9 cellular contexts compared by ENCODE assay signal in the genomic region with DNA sequence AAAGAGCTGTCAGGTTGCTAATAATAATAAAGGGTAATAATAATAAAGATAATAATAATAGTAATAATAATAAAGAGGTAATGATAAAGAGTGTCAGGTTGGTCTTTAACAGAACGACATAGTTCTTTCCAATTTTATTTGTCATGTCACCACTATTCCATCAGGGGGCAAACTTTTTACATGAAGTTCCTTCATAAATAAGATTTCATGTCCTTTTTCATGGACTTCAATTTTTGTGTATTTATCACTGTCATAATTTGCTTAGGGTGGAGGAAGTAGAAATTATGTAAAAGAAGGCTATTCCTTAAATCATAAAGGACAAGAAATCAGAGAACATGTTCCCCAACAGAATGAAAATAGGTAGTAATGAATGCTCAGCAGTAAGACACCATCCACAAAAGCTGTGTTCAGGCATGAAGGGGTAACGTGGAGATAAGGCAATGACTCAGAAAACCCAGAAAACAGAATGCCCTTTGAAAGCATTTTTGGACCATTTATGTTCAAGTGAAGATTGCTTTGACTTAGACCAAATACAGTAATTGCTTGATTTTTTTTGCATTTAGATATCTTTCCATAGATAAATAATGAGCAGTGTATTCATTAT.
DNase-seq lines count a peak whose midpoint lies in the region; ATAC-seq, FAIRE-seq and TF ChIP-seq lines count a peak whose summit lies in the region.
"Had no signal": no experiment of that assay in that cellular context is flagged by ENCODE, and none has a peak within 500 bp of the region (broad histone marks: within the 10 kb centered on the region; RNA-seq: fewer than 3 reads in every experiment).

No MANE protein-coding gene starts in this region.

- no peak for TF ChIP-seq EP300 in HepG2 (IDR thresholded peaks at IDR 0.05; ENCODE audit: low read depth in 2 of 2, low read length in 2 of 2)
- TF ChIP-seq EP300 in HepG2 (CRISPR knock-in tag; IDR thresholded peaks at IDR 0.05; ENCODE audit: borderline replicate concordance), result no peak

- peaks cover 3% of the 10 kb centered on the region for H3K27me3 Mint-ChIP-seq in activated CD8-positive, alpha-beta T cell treated with anti-CD3 and anti-CD28 coated beads for 36 hours
- peaks cover 7% of the 10 kb centered on the region for H3K27me3 Mint-ChIP-seq in activated CD8-positive, alpha-beta T cell treated with anti-CD3 and anti-CD28 coated beads, Interleukin-2, amount 10 ng/mL, durations not matched to agents 7 days and 5 days (ENCODE audit: low read depth)
- H3K27me3 Mint-ChIP-seq: activated naive CD4-positive, alpha-beta T cell treated with anti-CD3 and anti-CD28 coated beads, Interleukin-2, amount 50 U/mL, for 24 hours had no signal

- CTCF ChIA-PET in activated CD8-positive, alpha-beta T cell treated with anti-CD3 and anti-CD28 coated beads for 36 hours (lab: Charles Lee), result interaction anchor here (1.0 to 2.8 kb wide), 9 partner anchors 11 to 358 kb away, joined by 3 to 13 read pairs (median 3); no protein-coding TSS in a partner anchor
- CTCF ChIA-PET in activated CD8-positive, alpha-beta T cell treated with anti-CD3 and anti-CD28 coated beads, Interleukin-2, amount 10 ng/mL, durations not matched to agents 7 days and 5 days (lab: Charles Lee), result interaction anchor here (0.7 to 3.1 kb wide), 9 partner anchors 9 to 530 kb away, joined by 3 to 12 read pairs (median 4); no protein-coding TSS in a partner anchor
- CTCF ChIA-PET in HepG2 (lab: Yijun Ruan, JAX; ENCODE audit: low intra/inter-chr PET ratio, low total read pairs), result interaction anchor here (0.8 to 2.6 kb wide), 3 partner anchors 11 to 530 kb away, joined by 3 to 20 read pairs (median 4); no protein-coding TSS in a partner anchor

- in situ Hi-C loops in HepG2 (cut with HindIII; ENCODE audit: extremely low pct_ligation_motif_present, low pct_unique_long_range_greater_than_20kb), result no loop called here

- no TSS peak for BruUV-seq in HepG2 (replicated peaks; lab: Mats Ljungman, UMichigan)

- no peak overlapping the region for H3K27ac Mint-ChIP-seq in activated CD8-positive, alpha-beta T cell treated with anti-CD3 and anti-CD28 coated beads for 36 hours
- no peak overlapping the region for H3K27ac Mint-ChIP-seq in activated CD8-positive, alpha-beta T cell treated with anti-CD3 and anti-CD28 coated beads, Interleukin-2, amount 10 ng/mL, durations not matched to agents 7 days and 5 days
- H3K27ac Mint-ChIP-seq: activated naive CD4-positive, alpha-beta T cell treated with anti-CD3 and anti-CD28 coated beads, Interleukin-2, amount 50 U/mL, for 24 hours had no signal

- H2AFZ ChIP-seq in HepG2 (ENCODE audit: low read length), result no peak overlapping the region

- TF ChIP-seq CTCF in activated CD8-positive, alpha-beta T cell treated with anti-CD3 and anti-CD28 coated beads for 36 hours (IDR thresholded peaks at IDR 0.05), result peak; percentile 58
- TF ChIP-seq CTCF in cardiac fibroblast (IDR thresholded peaks at IDR 0.05; ENCODE audit: low read depth, low read length) (peak; percentile 46), HepG2 (CRISPR knock-in tag; IDR thresholded peaks at IDR 0.05) (peak; percentile 52)

- H3K4me3 Mint-ChIP-seq in activated CD8-positive, alpha-beta T cell treated with anti-CD3 and anti-CD28 coated beads for 36 hours, result no peak overlapping the region
- no peak overlapping the region for H3K4me3 Mint-ChIP-seq in activated CD8-positive, alpha-beta T cell treated with anti-CD3 and anti-CD28 coated beads, Interleukin-2, amount 10 ng/mL, durations not matched to agents 7 days and 5 days
- H3K4me3 Mint-ChIP-seq: activated naive CD4-positive, alpha-beta T cell treated with anti-CD3 and anti-CD28 coated beads, Interleukin-2, amount 50 U/mL, for 24 hours had no signal

- no peaks in the 10 kb centered on the region for H3K27me3 ChIP-seq in HepG2 (ENCODE audit: control insufficient read depth in 1 of 2, insufficient read depth in 2 of 2, low read length in 2 of 2)

- no peaks in the 10 kb centered on the region for H3K9me3 ChIP-seq in HepG2 (ENCODE audit: low read length)

- H3K27ac ChIP-seq in HepG2 (ENCODE audit: extremely low read length, insufficient read depth, low read length), result no peak overlapping the region

- TF ChIP-seq RAD21 in HepG2 (CRISPR knock-in tag; IDR thresholded peaks at IDR 0.05), result no peak

- H3K79me2 ChIP-seq in HepG2 (ENCODE audit: insufficient read depth, low read length), result no peaks in the 10 kb centered on the region

- FAIRE-seq in HepG2 (lab: Jason Lieb, UNC), result peak; percentile 44

- intact Hi-C loops in activated CD8-positive, alpha-beta T cell treated with anti-CD3 and anti-CD28 coated beads for 36 hours (cut with micrococcal nuclease), result no loop called here
- intact Hi-C loops in HepG2 (cut with micrococcal nuclease; ENCODE audit: unreplicated experiment), result loop anchor here (1.0 to 5.0 kb wide), 4 partner anchors 73 to 530 kb away; a partner anchor contains a TSS

- WGBS in HepG2 (ENCODE audit: low lambda C conversion rate), result 5% methylated on average over 2 of the region's 2 CpGs

- H3K9ac ChIP-seq in HepG2 (ENCODE audit: insufficient read depth, low read depth, low read length), result no peak overlapping the region

- no peaks in the 10 kb centered on the region for H3K9me3 Mint-ChIP-seq in activated CD8-positive, alpha-beta T cell treated with anti-CD3 and anti-CD28 coated beads for 36 hours
- H3K9me3 Mint-ChIP-seq in activated CD8-positive, alpha-beta T cell treated with anti-CD3 and anti-CD28 coated beads, Interleukin-2, amount 10 ng/mL, durations not matched to agents 7 days and 5 days (ENCODE audit: insufficient read depth), result no peaks in the 10 kb centered on the region
- H3K9me3 Mint-ChIP-seq: activated naive CD4-positive, alpha-beta T cell treated with anti-CD3 and anti-CD28 coated beads, Interleukin-2, amount 50 U/mL, for 24 hours had no signal

- H3K4me2 ChIP-seq in HepG2 (ENCODE audit: low read depth, low read length), result no peak overlapping the region

- no peak for TF ChIP-seq POLR2A in HepG2 (IDR thresholded peaks at IDR 0.05; ENCODE audit: insufficient read depth in 1 of 2, low read depth in 2 of 2, low read length in 2 of 2)

- H3K4me1 Mint-ChIP-seq in activated CD8-positive, alpha-beta T cell treated with anti-CD3 and anti-CD28 coated beads for 36 hours (ENCODE audit: low read depth), result no peaks in the 10 kb centered on the region
- H3K4me1 Mint-ChIP-seq in activated CD8-positive, alpha-beta T cell treated with anti-CD3 and anti-CD28 coated beads, Interleukin-2, amount 10 ng/mL, durations not matched to agents 7 days and 5 days (ENCODE audit: low read depth), result no peaks in the 10 kb centered on the region

- H3K36me3 Mint-ChIP-seq in activated CD8-positive, alpha-beta T cell treated with anti-CD3 and anti-CD28 coated beads for 36 hours (ENCODE audit: low read depth), result no peaks in the 10 kb centered on the region
- H3K36me3 Mint-ChIP-seq in activated CD8-positive, alpha-beta T cell treated with anti-CD3 and anti-CD28 coated beads, Interleukin-2, amount 10 ng/mL, durations not matched to agents 7 days and 5 days (ENCODE audit: low read depth), result no peaks in the 10 kb centered on the region
- H3K36me3 Mint-ChIP-seq: activated naive CD4-positive, alpha-beta T cell treated with anti-CD3 and anti-CD28 coated beads, Interleukin-2, amount 50 U/mL, for 24 hours had no signal

- H3K4me3 ChIP-seq in cardiac fibroblast (replicated peaks in 1 of 2; ENCODE audit: low read depth in 2 of 2, low read length in 2 of 2) (no peak overlapping the region), HepG2 (replicated peaks in 1 of 3; ENCODE audit: insufficient read depth in 1 of 3, low read depth in 2 of 3, low read length in 3 of 3) (no peak overlapping the region)

- no peaks in the 10 kb centered on the region for H4K20me1 ChIP-seq in HepG2 (ENCODE audit: insufficient read depth, low read length)

- peak; percentile 45 for ATAC-seq in activated CD8-positive, alpha-beta T cell treated with anti-CD3 and anti-CD28 coated beads for 36 hours
- no peak for ATAC-seq in activated CD8-positive, alpha-beta T cell treated with anti-CD3 and anti-CD28 coated beads, Interleukin-2, amount 10 ng/mL, durations not matched to agents 7 days and 5 days
- no peak for ATAC-seq in HepG2
- ATAC-seq in HG02588 (IDR thresholded peaks at IDR 0.05; ENCODE audit: unreplicated experiment), result no peak
- ATAC-seq in HG02970 (IDR thresholded peaks at IDR 0.05; ENCODE audit: low FRiP score, unreplicated experiment), result no peak

- POLR2A ChIA-PET in activated CD8-positive, alpha-beta T cell treated with anti-CD3 and anti-CD28 coated beads for 36 hours (lab: Charles Lee), result no interaction called here
- POLR2A ChIA-PET in activated CD8-positive, alpha-beta T cell treated with anti-CD3 and anti-CD28 coated beads, Interleukin-2, amount 10 ng/mL, durations not matched to agents 7 days and 5 days (lab: Charles Lee), result no interaction called here
- POLR2A ChIA-PET in HepG2 (lab: Yijun Ruan, JAX), result interaction anchor here (1.6 kb wide), 1 partner anchor 73 kb away, joined by 6 read pairs; a partner anchor contains a TSS

- DNase-seq in activated CD8-positive, alpha-beta T cell treated with anti-CD3 and anti-CD28 coated beads for 36 hours, result no peak
- no peak for DNase-seq in activated CD8-positive, alpha-beta T cell treated with anti-CD3 and anti-CD28 coated beads, Interleukin-2, amount 10 ng/mL, durations not matched to agents 7 days and 5 days
- DNase-seq in NCI-H1092 treated with DMSO at 0.1 percent for 48 hours (lab: John Stamatoyannopoulos, UW) (peak; percentile 28), cardiac fibroblast (ENCODE audit: low read depth in 2 of 2) (peak; percentile 71 to 72), HepG2 (ENCODE audit: low spot score) (peak; percentile 30), NCI-H146 (lab: John Stamatoyannopoulos, UW) (no peak)

- peaks cover 12% of the 10 kb centered on the region for H3K4me1 ChIP-seq in HepG2 (ENCODE audit: insufficient read depth, low read length)

- no peaks in the 10 kb centered on the region for H3K36me3 ChIP-seq in HepG2 (replicated peaks in 1 of 2; ENCODE audit: control insufficient read depth in 1 of 2, insufficient read depth in 2 of 2, low read length in 2 of 2)

TF ChIP-seq in HepG2, 621 proteins besides CTCF, POLR2A, EP300 and RAD21 (continues in another document):
- TF ChIP-seq ZZZ3 (CRISPR knock-in tag; IDR thresholded peaks at IDR 0.05; ENCODE audit: borderline replicate concordance), result no peak
- no peak for TF ChIP-seq MAF1 (CRISPR knock-in tag; IDR thresholded peaks at IDR 0.05; ENCODE audit: borderline replicate concordance)
- no peak for TF ChIP-seq ZNF589 (CRISPR knock-in tag; conservative IDR thresholded peaks at IDR 0.05)
- no peak for TF ChIP-seq AGO2 (optimal IDR thresholded peaks at IDR 0.05; ENCODE audit: low read depth, low read length)
- TF ChIP-seq MAFK (conservative IDR thresholded peaks at IDR 0.05 in 1 of 2, IDR thresholded peaks at IDR 0.05 in 1 of 2; ENCODE audit: low read length in 2 of 2), result peak; percentile 14 to 44; a peak in 1 of 4 replicates
- no peak for TF ChIP-seq ZSCAN30 (CRISPR knock-in tag; IDR thresholded peaks at IDR 0.05)
- no peak for TF ChIP-seq FOXP1 (IDR thresholded peaks at IDR 0.05)
- TF ChIP-seq FOXP1 (CRISPR knock-in tag; IDR thresholded peaks at IDR 0.05), result no peak
- TF ChIP-seq ZNF598 (CRISPR knock-in tag; IDR thresholded peaks at IDR 0.05; ENCODE audit: borderline replicate concordance), result no peak
- no peak for TF ChIP-seq ZNF331 (CRISPR knock-in tag; IDR thresholded peaks at IDR 0.05)
- TF ChIP-seq SMC3 (IDR thresholded peaks at IDR 0.05; ENCODE audit: low read length), result peak; percentile 40; the same call in 1 of the 2 replicates

Comparison
In these comparisons a context has a peak if more than half of its experiments do, and no peak if none do; other contexts are left out.
1. DNase-seq: peak in NCI-H1092 treated with DMSO at 0.1 percent for 48 hours (single experiment), cardiac fibroblast (2 of 2) and HepG2 (single experiment); none in activated CD8-positive, alpha-beta T cell treated with anti-CD3 and anti-CD28 coated beads for 36 hours (single experiment), activated CD8-positive, alpha-beta T cell treated with anti-CD3 and anti-CD28 coated beads, Interleukin-2, amount 10 ng/mL, durations not matched to agents 7 days and 5 days (single experiment) and NCI-H146 (single experiment).
2. Peak in every context shown above with its lines, with median percentiles within 50 percentile points of each other: CTCF ChIP-seq.